ENCODE assay signal across 16 cellular contexts in genomic region chr1:59155326-59155725, GRCh38.
DNase-seq lines count a peak whose midpoint lies in the region; ATAC-seq and TF ChIP-seq lines count a peak whose summit lies in the region.
"Had no signal": no experiment of that assay in that cellular context is flagged by ENCODE, and none has a peak within 500 bp of the region (broad histone marks: within the 10 kb centered on the region; RNA-seq: fewer than 3 reads in every experiment).

No MANE protein-coding gene starts in this region.

- POLR2A ChIA-PET in CD8-positive, alpha-beta memory T cell (lab: Charles Lee) = interaction anchor here (0.6 kb wide), 1 partner anchor 474 kb away, joined by 3 read pairs; no protein-coding TSS in a partner anchor
- POLR2A ChIA-PET in SK-N-SH (lab: Yijun Ruan, JAX) = no interaction called here

- H3K9me3 ChIP-seq in stomach (peaks cover 0 to 6% (median 2%) of the 10 kb centered on the region in 4 donors), SK-N-SH (no peaks in the 10 kb centered on the region)
- H3K9me3 ChIP-seq in CD8-positive, alpha-beta memory T cell (ENCODE audit: low read length) = no peaks in the 10 kb centered on the region

- H3K27ac Mint-ChIP-seq in GM23338 (no peak overlapping the region), brain (peak overlapping the region in 3 of 5 experiments; percentile 1 to 90 (median 67)), nephron progenitor cell (peak overlapping the region; percentile 52)
- H3K27ac Mint-ChIP-seq in CD8-positive, alpha-beta memory T cell = peak overlapping the region in 1 of 8 donors; percentile 8
- H3K27ac Mint-ChIP-seq: B cell; CD4-positive, alpha-beta T cell had no signal

- TF ChIP-seq CTCF in GM23338 (conservative IDR thresholded peaks at IDR 0.05; ENCODE audit: low read depth in 2 of 2) (no peak), brain (conservative IDR thresholded peaks at IDR 0.05) (no peak), nephron progenitor cell (IDR thresholded peaks at IDR 0.05) (no peak), stomach (IDR thresholded peaks at IDR 0.05) (no peak), SK-N-SH (IDR thresholded peaks at IDR 0.05) (no peak)

- H3K27me3 Mint-ChIP-seq in GM23338 (ENCODE audit: insufficient read depth, low read depth, poor library complexity) (no peaks in the 10 kb centered on the region), brain (no peaks in the 10 kb centered on the region), nephron progenitor cell (ENCODE audit: low read depth, poor library complexity) (peaks cover 4% of the 10 kb centered on the region)
- H3K27me3 Mint-ChIP-seq in CD8-positive, alpha-beta memory T cell = no peaks in the 10 kb centered on the region
- H3K27me3 Mint-ChIP-seq: B cell; CD4-positive, alpha-beta T cell had no signal

- H3K4me1 Mint-ChIP-seq in GM23338 (peaks cover 42% of the 10 kb centered on the region), brain (peaks cover 43% of the 10 kb centered on the region), nephron progenitor cell (peaks cover 53% of the 10 kb centered on the region)
- H3K4me1 Mint-ChIP-seq in CD8-positive, alpha-beta memory T cell = peaks cover 7 to 14% (median 10%) of the 10 kb centered on the region in 3 donors

- CTCF ChIA-PET in CD8-positive, alpha-beta memory T cell (lab: Charles Lee) = no interaction called here
- CTCF ChIA-PET in SK-N-SH (lab: Yijun Ruan, JAX) = no interaction called here

- H3K4me1 ChIP-seq in GM23338 (ENCODE audit: insufficient read depth) (peaks cover 26% of the 10 kb centered on the region), stomach (peaks cover 13 to 36% (median 24%) of the 10 kb centered on the region in 4 donors), SK-N-SH (ENCODE audit: control insufficient read depth in 1 of 2, insufficient read depth in 2 of 2, low read depth in 1 of 2, low read length in 1 of 2) (peaks cover 11 to 28% of the 10 kb centered on the region in 2 experiments)
- H3K4me1 ChIP-seq in CD8-positive, alpha-beta memory T cell (ENCODE audit: insufficient read depth, low read length) = peaks cover 10% of the 10 kb centered on the region

- TF ChIP-seq RAD21 in SK-N-SH (IDR thresholded peaks at IDR 0.05; ENCODE audit: low read length) = no peak

- H3K4me2 ChIP-seq in GM23338 (no peak overlapping the region), SK-N-SH (no peak overlapping the region)

- H3K9me2 ChIP-seq in GM23338 (ENCODE audit: insufficient read depth) = no peaks in the 10 kb centered on the region
- no peaks in the 10 kb centered on the region for H3K9me2 ChIP-seq in SK-N-SH

- H3K27ac ChIP-seq in GM23338 (ENCODE audit: low read depth) (no peak overlapping the region), stomach (peak overlapping the region in 3 of 5 donors; percentile 14 to 51 (median 16)), SK-N-SH (ENCODE audit: low read depth in 2 of 2, low read length in 1 of 2) (no peak overlapping the region)
- H3K27ac ChIP-seq in CD8-positive, alpha-beta memory T cell (ENCODE audit: low read depth, low read length) = no peak overlapping the region

- TF ChIP-seq EP300 in stomach (IDR thresholded peaks at IDR 0.05) (no peak), SK-N-SH (IDR thresholded peaks at IDR 0.05; ENCODE audit: borderline replicate concordance in 1 of 2, low read depth in 1 of 2, low read length in 1 of 2) (no peak)

- no peak overlapping the region for H3K4me3 Mint-ChIP-seq in GM23338
- no peak overlapping the region for H3K4me3 Mint-ChIP-seq in brain
- no peak overlapping the region for H3K4me3 Mint-ChIP-seq in nephron progenitor cell
- H3K4me3 Mint-ChIP-seq in CD8-positive, alpha-beta memory T cell = no peak overlapping the region
- H3K4me3 Mint-ChIP-seq: B cell; CD4-positive, alpha-beta T cell had no signal

- no peaks in the 10 kb centered on the region for H4K20me1 ChIP-seq in GM23338 (replicated peaks; ENCODE audit: insufficient read depth)
- H4K20me1 ChIP-seq in SK-N-SH (ENCODE audit: insufficient read depth) = no peaks in the 10 kb centered on the region

- no peak overlapping the region for H3K4me3 ChIP-seq in GM23338
- H3K4me3 ChIP-seq in stomach = no peak overlapping the region
- no peak overlapping the region for H3K4me3 ChIP-seq in CD8-positive, alpha-beta memory T cell (ENCODE audit: low read length)
- H3K4me3 ChIP-seq in SK-N-SH (ENCODE audit: low read depth in 2 of 2, low read length in 1 of 2) = no peak overlapping the region

- intact Hi-C loops in stomach (cut with DNase I; ENCODE audit: low total_unique reads) = no loop called here

- H3F3A ChIP-seq in GM23338 (replicated peaks; ENCODE audit: low read depth) (no peaks in the 10 kb centered on the region), SK-N-SH (replicated peaks; ENCODE audit: insufficient read depth) (peaks cover 18% of the 10 kb centered on the region)

- H3K79me2 ChIP-seq in GM23338 (replicated peaks; ENCODE audit: insufficient read depth) (no peaks in the 10 kb centered on the region), SK-N-SH (ENCODE audit: insufficient read depth) (no peaks in the 10 kb centered on the region)

- WGBS in stomach, 5 donors = 90 to 96% (median 92%) methylated on average over 1 of the region's 1 CpG
- WGBS in SK-N-SH (ENCODE audit: low lambda C conversion rate) = 93% methylated on average over 1 of the region's 1 CpG

- peaks cover 19% of the 10 kb centered on the region; the same call in 2 of the 3 replicates for H3K9me3 Mint-ChIP-seq in GM23338
- peaks cover 11 to 26% (median 19%) of the 10 kb centered on the region in 5 experiments for H3K9me3 Mint-ChIP-seq in brain
- H3K9me3 Mint-ChIP-seq in nephron progenitor cell = peaks cover 29% of the 10 kb centered on the region
- peaks cover 9 to 11% (median 10%) of the 10 kb centered on the region in 5 donors for H3K9me3 Mint-ChIP-seq in CD8-positive, alpha-beta memory T cell

- H3K36me3 Mint-ChIP-seq in GM23338 (ENCODE audit: low read depth) (peaks cover 7% of the 10 kb centered on the region; the same call in 2 of the 3 replicates), brain (peaks cover 4% of the 10 kb centered on the region), nephron progenitor cell (ENCODE audit: low read depth) (peaks cover 10% of the 10 kb centered on the region)
- H3K36me3 Mint-ChIP-seq in CD8-positive, alpha-beta memory T cell = peaks cover 0 to 12% (median 1%) of the 10 kb centered on the region in 3 donors

- ATAC-seq in GM23338 = no peak
- no peak for ATAC-seq in HG03097 (IDR thresholded peaks at IDR 0.05; ENCODE audit: low FRiP score, unreplicated experiment)
- no peak for ATAC-seq in HG02763 (IDR thresholded peaks at IDR 0.05; ENCODE audit: unreplicated experiment)

- H3K27me3 ChIP-seq in GM23338 (ENCODE audit: insufficient read depth) = no peaks in the 10 kb centered on the region
- no peaks in the 10 kb centered on the region for H3K27me3 ChIP-seq in stomach
- no peaks in the 10 kb centered on the region for H3K27me3 ChIP-seq in CD8-positive, alpha-beta memory T cell (ENCODE audit: insufficient read depth, low read length, poor library complexity, severe bottlenecking)
- no peaks in the 10 kb centered on the region for H3K27me3 ChIP-seq in SK-N-SH (ENCODE audit: insufficient read depth)

- no peak overlapping the region for H3K9ac ChIP-seq in SK-N-SH

- TF ChIP-seq POLR2A in stomach (IDR thresholded peaks at IDR 0.05) = no peak

- DNase-seq in GM23338 (ENCODE audit: low spot score) (no peak), nephron progenitor cell (no peak), stomach (no peak), SK-N-SH (no peak)
- no peak for DNase-seq in CD8-positive, alpha-beta memory T cell
- DNase-seq: ACHN; CD4-positive, alpha-beta T cell; KBM-7; NCI-H1048; NCI-H1694; NCI-H2107; NCI-H345 had no signal

- H3K36me3 ChIP-seq in GM23338 (ENCODE audit: insufficient read depth) (no peaks in the 10 kb centered on the region), stomach (no peaks in the 10 kb centered on the region), SK-N-SH (replicated peaks in 1 of 2; ENCODE audit: control insufficient read depth in 1 of 2, insufficient read depth in 2 of 2, low read length in 1 of 2) (no peaks in the 10 kb centered on the region)
- H3K36me3 ChIP-seq in CD8-positive, alpha-beta memory T cell (ENCODE audit: insufficient read depth, low read length) = no peaks in the 10 kb centered on the region

- H2AFZ ChIP-seq in GM23338 (0 out of 2 replicates have a peak overlapping the region, but pooled peaks have one; percentile 38), SK-N-SH (ENCODE audit: low read depth) (no peak overlapping the region)

TF ChIP-seq in GM23338, 12 proteins besides CTCF, POLR2A, EP300 and RAD21:
- TF ChIP-seq EZH2phosphoT487 (IDR thresholded peaks at IDR 0.05; ENCODE audit: unreplicated experiment) (no peak), ZNF114 (CRISPR knock-in tag; IDR thresholded peaks at IDR 0.05) (no peak), ZNF331 (CRISPR knock-in tag; IDR thresholded peaks at IDR 0.05; ENCODE audit: low read depth) (no peak), EZH2 (IDR thresholded peaks at IDR 0.05; ENCODE audit: low read depth, unreplicated experiment) (no peak), POLR2AphosphoS5 (IDR thresholded peaks at IDR 0.05; ENCODE audit: low read depth) (no peak), JUNB (IDR thresholded peaks at IDR 0.05; ENCODE audit: unreplicated experiment) (no peak)
TF ChIP-seq in GM23338: peak in this region for 0.

TF ChIP-seq in SK-N-SH, 30 proteins besides CTCF, POLR2A, EP300 and RAD21 (continues in another document):
- no peak for TF ChIP-seq POLR2AphosphoS5 (IDR thresholded peaks at IDR 0.05; ENCODE audit: low read depth, low read length)
- TF ChIP-seq ELF1 (IDR thresholded peaks at IDR 0.05) = no peak
- no peak for TF ChIP-seq NFIC (IDR thresholded peaks at IDR 0.05; ENCODE audit: borderline replicate concordance)
- TF ChIP-seq NRF1 (IDR thresholded peaks at IDR 0.05; ENCODE audit: low read depth, low read length) = no peak
- no peak for TF ChIP-seq RCOR1 (IDR thresholded peaks at IDR 0.05; ENCODE audit: low read length)
- TF ChIP-seq RFX5 (IDR thresholded peaks at IDR 0.05; ENCODE audit: low read length) = no peak

Comparison
In these comparisons a context has a peak if more than half of its experiments do, and no peak if none do; other contexts are left out.
1. H3K27ac ChIP-seq: peak in stomach (3 of 5); none in GM23338 (single experiment), CD8-positive, alpha-beta memory T cell (single experiment) and SK-N-SH (0 of 2).